ENCODE assay signal across 1 cellular context in genomic region chr11:61844909-61845565, GRCh38.
TF ChIP-seq lines count a peak whose summit lies in the region.

No MANE protein-coding gene starts in this region.

TF ChIP-seq in H1, 55 proteins besides CTCF, POLR2A, EP300 and RAD21:
- TF ChIP-seq POLR2AphosphoS5 (IDR thresholded peaks at IDR 0.05; ENCODE audit: low read depth, low read length) (0 out of 2 replicates have a peak, but pooled peaks have one; percentile 18), SIRT6 (IDR thresholded peaks at IDR 0.05; ENCODE audit: low read length) (no peak)
